8 cellular contexts compared by ENCODE assay signal in genomic region chr5:177553671-177554429, GRCh38. TPM values are rescaled to one million over a fixed set of nuclear protein-coding genes. Genes with fewer than 3 reads are reported as not detected.
DNase-seq lines count a peak whose midpoint lies in the region; ATAC-seq and TF ChIP-seq lines count a peak whose summit lies in the region.

No MANE protein-coding gene starts in this region.

- peak; percentile 47 for ATAC-seq in GM18502 (IDR thresholded peaks at IDR 0.05; ENCODE audit: poor library complexity, unreplicated experiment)
- ATAC-seq in HG02571 (IDR thresholded peaks at IDR 0.05; ENCODE audit: unreplicated experiment), result peak; percentile 30

- no peaks in the 10 kb centered on the region for H3K27me3 Mint-ChIP-seq in activated naive CD4-positive, alpha-beta T cell treated with anti-CD3 and anti-CD28 coated beads, Interleukin-2, amount 10 ng/mL, durations not matched to agents 7 days and 5 days

- peaks cover 46% of the 10 kb centered on the region for H3K4me1 Mint-ChIP-seq in activated naive CD4-positive, alpha-beta T cell treated with anti-CD3 and anti-CD28 coated beads, Interleukin-2, amount 10 ng/mL, durations not matched to agents 7 days and 5 days

- intact Hi-C loops in left ventricle myocardium inferior (cut with micrococcal nuclease), result no loop called here
- intact Hi-C loops in prostate gland (cut with DNase I), result loop anchor here (1.0 kb wide), 1 partner anchor 16 kb away; no protein-coding TSS in a partner anchor

- peak overlapping the region; percentile 28 for H3K27ac Mint-ChIP-seq in activated naive CD4-positive, alpha-beta T cell treated with anti-CD3 and anti-CD28 coated beads, Interleukin-2, amount 10 ng/mL, durations not matched to agents 7 days and 5 days

- TF ChIP-seq POLR2A in prostate gland (IDR thresholded peaks at IDR 0.05), result no peak

- no peak for TF ChIP-seq CTCF in OCI-LY1 (IDR thresholded peaks at IDR 0.05; ENCODE audit: low read length)
- no peak for TF ChIP-seq CTCF in left ventricle myocardium inferior (IDR thresholded peaks at IDR 0.05; ENCODE audit: borderline replicate concordance)
- TF ChIP-seq CTCF in prostate gland (IDR thresholded peaks at IDR 0.05), result no peak

- DNase-seq in activated naive CD4-positive, alpha-beta T cell treated with anti-CD3 and anti-CD28 coated beads, Interleukin-2, amount 10 ng/mL, durations not matched to agents 7 days and 5 days, result peak; percentile 66
- DNase-seq in left ventricle myocardium inferior, result peak; percentile 40
- peak; percentile 21 for DNase-seq in prostate gland (ENCODE audit: low spot score)
- no peak for DNase-seq in SW 1271 (lab: John Stamatoyannopoulos, UW)
- no peak for DNase-seq in NCI-H2081 treated with DMSO at 0.1 percent for 48 hours (lab: John Stamatoyannopoulos, UW)

- H3K4me3 ChIP-seq in OCI-LY1 (ENCODE audit: low read depth, low read length, poor library complexity, severe bottlenecking), result peak overlapping the region; percentile 100
- H3K4me3 ChIP-seq in left ventricle myocardium inferior, result peak overlapping the region; percentile 92
- H3K4me3 ChIP-seq in prostate gland, result peak overlapping the region; percentile 91 to 95

- H3K9me2 ChIP-seq in OCI-LY1 (ENCODE audit: low read depth, low read length), result no peaks in the 10 kb centered on the region

- H4K20me1 ChIP-seq in OCI-LY1 (ENCODE audit: insufficient read depth, low read length), result no peaks in the 10 kb centered on the region

- H3K79me2 ChIP-seq in OCI-LY1 (ENCODE audit: insufficient read depth, low read length), result peaks cover 45% of the 10 kb centered on the region

- 2% methylated on average over 32 of the region's 72 CpGs for WGBS in prostate gland

- peaks cover 14% of the 10 kb centered on the region for H3K36me3 Mint-ChIP-seq in activated naive CD4-positive, alpha-beta T cell treated with anti-CD3 and anti-CD28 coated beads, Interleukin-2, amount 10 ng/mL, durations not matched to agents 7 days and 5 days

- no peaks in the 10 kb centered on the region for H3K27me3 ChIP-seq in OCI-LY1 (ENCODE audit: insufficient read depth, low read length)
- no peaks in the 10 kb centered on the region for H3K27me3 ChIP-seq in left ventricle myocardium inferior (ENCODE audit: low read depth)
- H3K27me3 ChIP-seq in prostate gland (replicated peaks; ENCODE audit: insufficient read depth), result no peaks in the 10 kb centered on the region

- H3K27ac ChIP-seq in OCI-LY1 (ENCODE audit: low read depth, low read length, poor library complexity, severe bottlenecking) (no peak overlapping the region), left ventricle myocardium inferior (replicated peaks) (peak overlapping the region; percentile 83), prostate gland (peak overlapping the region; percentile 90)

- no peak overlapping the region for H2AFZ ChIP-seq in OCI-LY1 (ENCODE audit: low read length)

- no peaks in the 10 kb centered on the region for H3F3A ChIP-seq in OCI-LY1 (ENCODE audit: insufficient read depth, low read length)

- H3K9me3 ChIP-seq in OCI-LY1 (ENCODE audit: low read length) (no peaks in the 10 kb centered on the region), left ventricle myocardium inferior (replicated peaks) (no peaks in the 10 kb centered on the region), prostate gland (no peaks in the 10 kb centered on the region)

- H3K4me1 ChIP-seq in OCI-LY1 (ENCODE audit: insufficient read depth, low read length, severe bottlenecking) (peaks cover 26% of the 10 kb centered on the region), left ventricle myocardium inferior (peaks cover 49% of the 10 kb centered on the region), prostate gland (replicated peaks) (peaks cover 9% of the 10 kb centered on the region)

- H3K4me2 ChIP-seq in OCI-LY1 (ENCODE audit: low read length), result peak overlapping the region; percentile 99

- peak overlapping the region; percentile 98 for H3K9ac ChIP-seq in OCI-LY1 (ENCODE audit: low read length)

- CTCF ChIA-PET in activated naive CD4-positive, alpha-beta T cell treated with anti-CD3 and anti-CD28 coated beads, Interleukin-2, amount 10 ng/mL, durations not matched to agents 7 days and 5 days (lab: Charles Lee), result interaction anchor here (1.2 kb wide), 1 partner anchor 33 kb away, joined by 3 read pairs; no protein-coding TSS in a partner anchor

- peak overlapping the region; percentile 70 for H3K4me3 Mint-ChIP-seq in activated naive CD4-positive, alpha-beta T cell treated with anti-CD3 and anti-CD28 coated beads, Interleukin-2, amount 10 ng/mL, durations not matched to agents 7 days and 5 days

- H3K9me3 Mint-ChIP-seq in activated naive CD4-positive, alpha-beta T cell treated with anti-CD3 and anti-CD28 coated beads, Interleukin-2, amount 10 ng/mL, durations not matched to agents 7 days and 5 days, result no peaks in the 10 kb centered on the region

- H3K36me3 ChIP-seq in OCI-LY1 (ENCODE audit: insufficient read depth, low read length) (peaks cover 27% of the 10 kb centered on the region; the same call in 1 of the 2 replicates), left ventricle myocardium inferior (peaks cover 17% of the 10 kb centered on the region), prostate gland (no peaks in the 10 kb centered on the region)

RNA-seq across cellular contexts. Expression of gene FAM193B, which starts 0.5 kb away (rescaled TPM):
- total RNA-seq in left ventricle myocardium inferior (21.5 TPM), prostate gland (100 to 1,000 TPM in 1 of 2 donors, 10 to 100 TPM in 1; 59.6 to 112 TPM)

RNA-seq across cellular contexts. Expression of gene DDX41, which starts 37.1 kb away (rescaled TPM):
- total RNA-seq in left ventricle myocardium inferior (29.7 TPM), prostate gland (100 to 1,000 TPM; 126 to 139 TPM)

RNA-seq across cellular contexts. Expression of gene TMED9, which starts 38.2 kb away (rescaled TPM):
- total RNA-seq in left ventricle myocardium inferior, result 68.7 TPM
- 100 to 1,000 TPM; 136 to 176 TPM for total RNA-seq in prostate gland

RNA-seq across cellular contexts. Expression of gene DOK3, which starts 44.2 kb away (rescaled TPM):
- total RNA-seq in left ventricle myocardium inferior (3.3 TPM), prostate gland (10 to 100 TPM in 1 of 2 donors, 1 to 10 TPM in 1; 5.0 to 10.4 TPM)

RNA-seq across cellular contexts. Expression of gene B4GALT7, which starts 46.1 kb away (rescaled TPM):
- total RNA-seq in left ventricle myocardium inferior (17.2 TPM), prostate gland (10 to 100 TPM; 41.6 to 66.2 TPM)

Comparison
In these comparisons a context has a peak if more than half of its experiments do, and no peak if none do; other contexts are left out.
1. DNase-seq: peak in activated naive CD4-positive, alpha-beta T cell treated with anti-CD3 and anti-CD28 coated beads, Interleukin-2, amount 10 ng/mL, durations not matched to agents 7 days and 5 days (single experiment), left ventricle myocardium inferior (single experiment) and prostate gland (single experiment); none in SW 1271 (0 of 2) and NCI-H2081 treated with DMSO at 0.1 percent for 48 hours (single experiment).
2. Peak in every context shown above with its lines, with median percentiles within 50 percentile points of each other: H3K4me3 ChIP-seq.